Comparison of ENCODE assay signal across 10 cellular contexts in genomic region chr2:74414475-74414874, GRCh38. TPM values are rescaled to one million over a fixed set of nuclear protein-coding genes. Genes with fewer than 3 reads are reported as not detected.
DNase-seq lines count a peak whose midpoint lies in the region; ATAC-seq and TF ChIP-seq lines count a peak whose summit lies in the region.
"Had no signal": no experiment of that assay in that cellular context is flagged by ENCODE, and none has a peak within 500 bp of the region (broad histone marks: within the 10 kb centered on the region; RNA-seq: fewer than 3 reads in every experiment).

No MANE protein-coding gene starts in this region.

- no peaks in the 10 kb centered on the region for H4K20me1 ChIP-seq in DOHH2 (ENCODE audit: control insufficient read depth, insufficient read depth, low read depth, low read length)

- H3K27ac ChIP-seq in DOHH2 (ENCODE audit: low read depth, low read length) = no peak overlapping the region

- H3K4me1 ChIP-seq in DOHH2 (ENCODE audit: control insufficient read depth, low read length) = peaks cover 41% of the 10 kb centered on the region
- H3K4me1 ChIP-seq: HAP-1 had no signal

- H3K9me3 Mint-ChIP-seq in activated naive CD8-positive, alpha-beta T cell treated with anti-CD3 and anti-CD28 coated beads for 36 hours = no peaks in the 10 kb centered on the region
- H3K9me3 Mint-ChIP-seq in activated CD8-positive, alpha-beta memory T cell treated with anti-CD3 and anti-CD28 coated beads, Interleukin-2, amount 10 ng/mL, durations not matched to agents 7 days and 5 days (ENCODE audit: low read depth) = no peaks in the 10 kb centered on the region

- CTCF ChIA-PET in HEK293T (lab: Yijun Ruan, JAX) = no interaction called here
- CTCF ChIA-PET in activated CD8-positive, alpha-beta memory T cell treated with anti-CD3 and anti-CD28 coated beads, Interleukin-2, amount 10 ng/mL, durations not matched to agents 7 days and 5 days (lab: Charles Lee) = interaction anchor here (0.9 to 1.2 kb wide), 2 partner anchors 13 to 23 kb away, joined by 3 read pairs; no protein-coding TSS in a partner anchor

- peak overlapping the region; percentile 58 for H3K4me3 ChIP-seq in DOHH2 (ENCODE audit: low read length)
- H3K4me3 ChIP-seq in skeletal muscle cell (ENCODE audit: low read depth, low read length) = peak overlapping the region; percentile 40
- H3K4me3 ChIP-seq: HAP-1 had no signal

- no peaks in the 10 kb centered on the region for H3K9me3 ChIP-seq in DOHH2 (ENCODE audit: control insufficient read depth, insufficient read depth, low read length)
- H3K9me3 ChIP-seq: HAP-1 had no signal

- no peak for TF ChIP-seq CTCF in DOHH2 (IDR thresholded peaks at IDR 0.05; ENCODE audit: low read depth, low read length, poor library complexity, severe bottlenecking)

- H3K9me2 ChIP-seq in DOHH2 (replicated peaks; ENCODE audit: control insufficient read depth, low read length) = no peaks in the 10 kb centered on the region

- intact Hi-C loops in left cardiac atrium (cut with DNase I) = no loop called here

- no peak for DNase-seq in activated naive CD8-positive, alpha-beta T cell treated with anti-CD3 and anti-CD28 coated beads for 36 hours
- DNase-seq in left cardiac atrium (no peak), skeletal muscle cell (ENCODE audit: low read depth) (no peak), dermis blood vessel endothelial cell (no peak), HEK293T (ENCODE audit: extremely low spot score) (no peak), hippocampal formation (lab: John Stamatoyannopoulos, UW) (no peak)
- DNase-seq in activated CD8-positive, alpha-beta memory T cell treated with anti-CD3 and anti-CD28 coated beads, Interleukin-2, amount 10 ng/mL, durations not matched to agents 7 days and 5 days = no peak
- DNase-seq: OCI-M1 had no signal

- peak overlapping the region; percentile 63 for H3K4me3 Mint-ChIP-seq in activated naive CD8-positive, alpha-beta T cell treated with anti-CD3 and anti-CD28 coated beads for 36 hours
- H3K4me3 Mint-ChIP-seq in activated CD8-positive, alpha-beta memory T cell treated with anti-CD3 and anti-CD28 coated beads, Interleukin-2, amount 10 ng/mL, durations not matched to agents 7 days and 5 days = no peak overlapping the region

- peak overlapping the region; percentile 78 for H3K4me2 ChIP-seq in DOHH2 (ENCODE audit: low read length)

- H3K79me2 ChIP-seq in DOHH2 (ENCODE audit: control insufficient read depth, low read length) = no peaks in the 10 kb centered on the region

- H3K36me3 Mint-ChIP-seq in activated naive CD8-positive, alpha-beta T cell treated with anti-CD3 and anti-CD28 coated beads for 36 hours = no peaks in the 10 kb centered on the region
- H3K36me3 Mint-ChIP-seq in activated CD8-positive, alpha-beta memory T cell treated with anti-CD3 and anti-CD28 coated beads, Interleukin-2, amount 10 ng/mL, durations not matched to agents 7 days and 5 days = no peaks in the 10 kb centered on the region

- H3K27me3 ChIP-seq in DOHH2 (ENCODE audit: control insufficient read depth, low read length) = peaks cover 17% of the 10 kb centered on the region

- POLR2A ChIA-PET in HEK293T (lab: Yijun Ruan, JAX) = no interaction called here

- ATAC-seq in left cardiac atrium = peak; percentile 9 to 33
- no peak for ATAC-seq in activated CD8-positive, alpha-beta memory T cell treated with anti-CD3 and anti-CD28 coated beads, Interleukin-2, amount 10 ng/mL, durations not matched to agents 7 days and 5 days

- H3F3A ChIP-seq in DOHH2 (ENCODE audit: control insufficient read depth, insufficient read depth) = 0 out of 2 replicates have a peak, but pooled peaks cover 7% of the 10 kb centered on the region

- H3K27ac Mint-ChIP-seq in activated naive CD8-positive, alpha-beta T cell treated with anti-CD3 and anti-CD28 coated beads for 36 hours = peak overlapping the region; percentile 54
- H3K27ac Mint-ChIP-seq in activated CD8-positive, alpha-beta memory T cell treated with anti-CD3 and anti-CD28 coated beads, Interleukin-2, amount 10 ng/mL, durations not matched to agents 7 days and 5 days = no peak overlapping the region

- no peaks in the 10 kb centered on the region for H3K36me3 ChIP-seq in DOHH2 (ENCODE audit: control insufficient read depth, low read length)
- H3K36me3 ChIP-seq: HAP-1 had no signal

- peaks cover 12% of the 10 kb centered on the region for H3K4me1 Mint-ChIP-seq in activated naive CD8-positive, alpha-beta T cell treated with anti-CD3 and anti-CD28 coated beads for 36 hours
- peaks cover 16% of the 10 kb centered on the region for H3K4me1 Mint-ChIP-seq in activated CD8-positive, alpha-beta memory T cell treated with anti-CD3 and anti-CD28 coated beads, Interleukin-2, amount 10 ng/mL, durations not matched to agents 7 days and 5 days

- H3K27me3 Mint-ChIP-seq in activated naive CD8-positive, alpha-beta T cell treated with anti-CD3 and anti-CD28 coated beads for 36 hours = no peaks in the 10 kb centered on the region
- peaks cover 20% of the 10 kb centered on the region for H3K27me3 Mint-ChIP-seq in activated CD8-positive, alpha-beta memory T cell treated with anti-CD3 and anti-CD28 coated beads, Interleukin-2, amount 10 ng/mL, durations not matched to agents 7 days and 5 days

TF ChIP-seq in HEK293T, 16 proteins besides CTCF, POLR2A, EP300 and RAD21:
- TF ChIP-seq SUZ12 (IDR thresholded peaks at IDR 0.05) = no peak
- no peak for TF ChIP-seq CTBP1 (IDR thresholded peaks at IDR 0.05; ENCODE audit: borderline replicate concordance)
- TF ChIP-seq ARNT (IDR thresholded peaks at IDR 0.05) = no peak
- no peak for TF ChIP-seq FOXA1 (IDR thresholded peaks at IDR 0.05)
- TF ChIP-seq FOXK2 (IDR thresholded peaks at IDR 0.05) = no peak
- TF ChIP-seq, protein P1, sequence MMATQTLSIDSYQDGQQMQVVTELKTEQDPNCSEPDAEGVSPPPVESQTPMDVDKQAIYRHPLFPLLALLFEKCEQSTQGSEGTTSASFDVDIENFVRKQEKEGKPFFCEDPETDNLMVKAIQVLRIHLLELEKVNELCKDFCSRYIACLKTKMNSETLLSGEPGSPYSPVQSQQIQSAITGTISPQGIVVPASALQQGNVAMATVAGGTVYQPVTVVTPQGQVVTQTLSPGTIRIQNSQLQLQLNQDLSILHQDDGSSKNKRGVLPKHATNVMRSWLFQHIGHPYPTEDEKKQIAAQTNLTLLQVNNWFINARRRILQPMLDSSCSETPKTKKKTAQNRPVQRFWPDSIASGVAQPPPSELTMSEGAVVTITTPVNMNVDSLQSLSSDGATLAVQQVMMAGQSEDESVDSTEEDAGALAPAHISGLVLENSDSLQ (IDR thresholded peaks at IDR 0.05) = no peak
- no peak for TF ChIP-seq FOXM1 (IDR thresholded peaks at IDR 0.05; ENCODE audit: borderline replicate concordance)
- TF ChIP-seq ELF4 (IDR thresholded peaks at IDR 0.05) = no peak
- TF ChIP-seq LEF1 (IDR thresholded peaks at IDR 0.05; ENCODE audit: borderline replicate concordance) = no peak
- TF ChIP-seq SP1 (IDR thresholded peaks at IDR 0.05) = no peak
- TF ChIP-seq HDGF (IDR thresholded peaks at IDR 0.05; ENCODE audit: borderline replicate concordance) = no peak
- no peak for TF ChIP-seq BHLHE40 (IDR thresholded peaks at IDR 0.05; ENCODE audit: borderline replicate concordance)

RNA-seq across cellular contexts. Expression of gene C2orf81, which starts 6.9 kb away (rescaled TPM):
- total RNA-seq in activated naive CD8-positive, alpha-beta T cell treated with anti-CD3 and anti-CD28 coated beads for 36 hours = 1 to 10 TPM; 5.1 to 6.2 TPM
- total RNA-seq in left cardiac atrium (under 1 TPM; 0.59 to 0.79 TPM), dermis blood vessel endothelial cell (0.14 and 0.17 TPM in 2 replicates)
- total RNA-seq in activated CD8-positive, alpha-beta memory T cell treated with anti-CD3 and anti-CD28 coated beads, Interleukin-2, amount 10 ng/mL, durations not matched to agents 7 days and 5 days = 1 to 10 TPM in 1 of 2 experiments, under 1 TPM in 1; 0.93 to 1.8 TPM

RNA-seq across cellular contexts. Expression of gene WDR54, which starts 7.1 kb away (rescaled TPM):
- 10 to 100 TPM; 88.6 to 90.2 TPM for total RNA-seq in activated naive CD8-positive, alpha-beta T cell treated with anti-CD3 and anti-CD28 coated beads for 36 hours
- total RNA-seq in left cardiac atrium (1 to 10 TPM; 4.1 to 5.5 TPM), dermis blood vessel endothelial cell (23.3 and 36.9 TPM in 2 replicates)
- 10 to 100 TPM; 82.7 to 84.0 TPM for total RNA-seq in activated CD8-positive, alpha-beta memory T cell treated with anti-CD3 and anti-CD28 coated beads, Interleukin-2, amount 10 ng/mL, durations not matched to agents 7 days and 5 days

RNA-seq across cellular contexts. Expression of gene RTKN, which starts 27.3 kb away (rescaled TPM):
- total RNA-seq in activated naive CD8-positive, alpha-beta T cell treated with anti-CD3 and anti-CD28 coated beads for 36 hours = 1 to 10 TPM; 1.6 to 1.8 TPM
- total RNA-seq in left cardiac atrium (10 to 100 TPM; 14.1 to 18.7 TPM), dermis blood vessel endothelial cell (21.6 and 27.0 TPM in 2 replicates)
- total RNA-seq in activated CD8-positive, alpha-beta memory T cell treated with anti-CD3 and anti-CD28 coated beads, Interleukin-2, amount 10 ng/mL, durations not matched to agents 7 days and 5 days = 1 to 10 TPM in 1 of 2 experiments, under 1 TPM in 1; 0.50 to 1.9 TPM

RNA-seq across cellular contexts. Expression of gene DCTN1, which starts 34.4 kb away (rescaled TPM):
- total RNA-seq in activated naive CD8-positive, alpha-beta T cell treated with anti-CD3 and anti-CD28 coated beads for 36 hours = 10 to 100 TPM; 93.6 to 94.1 TPM
- total RNA-seq in left cardiac atrium = 100 to 1,000 TPM; 106 to 118 TPM
- total RNA-seq in dermis blood vessel endothelial cell = 160 and 207 TPM in 2 replicates
- total RNA-seq in activated CD8-positive, alpha-beta memory T cell treated with anti-CD3 and anti-CD28 coated beads, Interleukin-2, amount 10 ng/mL, durations not matched to agents 7 days and 5 days = 100 to 1,000 TPM in 1 of 2 experiments, 10 to 100 TPM in 1; 98.3 to 108 TPM

RNA-seq across cellular contexts. Expression of gene INO80B, which starts 40.4 kb away (rescaled TPM):
- 10 to 100 TPM; 29.0 to 30.9 TPM for total RNA-seq in activated naive CD8-positive, alpha-beta T cell treated with anti-CD3 and anti-CD28 coated beads for 36 hours
- total RNA-seq in left cardiac atrium = 10 to 100 TPM; 21.1 to 22.1 TPM
- 6.5 and 24.0 TPM in 2 replicates for total RNA-seq in dermis blood vessel endothelial cell
- 10 to 100 TPM; 31.1 to 39.5 TPM for total RNA-seq in activated CD8-positive, alpha-beta memory T cell treated with anti-CD3 and anti-CD28 coated beads, Interleukin-2, amount 10 ng/mL, durations not matched to agents 7 days and 5 days
